Comparison of ENCODE assay signal across 8 cellular contexts in genomic region chr4:2484993-2485392, GRCh38. TPM values are rescaled to one million over a fixed set of nuclear protein-coding genes. Genes with fewer than 3 reads are reported as not detected.
A peak's percentile ranks its signal among the peaks of the same experiment; 100 is the strongest.
DNase-seq lines count a peak whose midpoint lies in the region; ATAC-seq, FAIRE-seq and TF ChIP-seq lines count a peak whose summit lies in the region.

No MANE protein-coding gene starts in this region.

- DNase-seq in GM13977 (ENCODE audit: low spot score) (peak; percentile 70), T follicular helper cell (ENCODE audit: low read depth) (peak; percentile 52), amygdala (lab: John Stamatoyannopoulos, UW) (peak in 39 of 56 donors; percentile 5 to 69 (median 33)), lower leg skin (ENCODE audit: low spot score in 2 of 2) (peak; percentile 71 to 93), D721Med (ENCODE audit: insufficient read length, low spot score) (no peak), EL (no peak)
- DNase-seq in stimulated activated CD8-positive, alpha-beta memory T cell treated with anti-CD3 and anti-CD28 coated beads, Interleukin-15, amount 100 ng/mL, for 1 hour (ENCODE audit: low read depth), result peak; percentile 30

- TF ChIP-seq CTCF in GM13977 (IDR thresholded peaks at IDR 0.05; ENCODE audit: extremely low read depth, insufficient read depth, missing control alignments) (no peak), lower leg skin (IDR thresholded peaks at IDR 0.05) (no peak), D721Med (IDR thresholded peaks at IDR 0.05; ENCODE audit: insufficient read depth, missing control alignments) (no peak)

- no peak for FAIRE-seq in D721Med (lab: Jason Lieb, UNC)

- WGBS in lower leg skin, 2 donors, result 37 to 46% methylated on average over 11 of the region's 11 CpGs

- peak; percentile 50 for ATAC-seq in HG02884 (IDR thresholded peaks at IDR 0.05; ENCODE audit: unreplicated experiment)

- in situ Hi-C loops in GM13977 (cut with MboI; ENCODE audit: low pct_unique_long_range_greater_than_20kb, low sequenced_read_pairs, unreplicated experiment), result no loop called here

- no peak overlapping the region for H3K4me3 ChIP-seq in lower leg skin (ENCODE audit: low read depth, poor library complexity, severe bottlenecking)

- intact Hi-C loops in lower leg skin (cut with DNase I; ENCODE audit: low total_unique reads), result no loop called here

- TF ChIP-seq POLR2A in lower leg skin (IDR thresholded peaks at IDR 0.05), result no peak

RNA-seq across cellular contexts. Expression of gene RNF4, which starts 16.1 kb away (rescaled TPM):
- total RNA-seq in lower leg skin, result 10 to 100 TPM; 30.4 to 44.0 (median 37.9) TPM

RNA-seq across cellular contexts. Expression of gene FAM193A, which starts 51.5 kb away (rescaled TPM):
- 10 to 100 TPM; 16.3 to 38.6 (median 25.7) TPM for total RNA-seq in lower leg skin

Comparison
In these comparisons a context has a peak if more than half of its experiments do, and no peak if none do; other contexts are left out.
1. DNase-seq: peak in GM13977 (single experiment), T follicular helper cell (single experiment), amygdala (39 of 56), lower leg skin (2 of 2) and stimulated activated CD8-positive, alpha-beta memory T cell treated with anti-CD3 and anti-CD28 coated beads, Interleukin-15, amount 100 ng/mL, for 1 hour (single experiment); none in D721Med (single experiment) and EL (single experiment).